Comparison of ENCODE assay signal across 8 cellular contexts in genomic region chr6:170612256-170612804, GRCh38. TPM values are rescaled to one million over a fixed set of nuclear protein-coding genes. Genes with fewer than 3 reads are reported as not detected.
DNase-seq lines count a peak whose midpoint lies in the region; ATAC-seq and TF ChIP-seq lines count a peak whose summit lies in the region.
"Not testable (repeated sequence)": the region's sequence is repeated elsewhere in the genome, so short reads cannot be mapped to it uniquely, and the experiment has no call there.

No MANE protein-coding gene starts in this region.

- H3K27me3 Mint-ChIP-seq in CD4-positive, alpha-beta T cell = peaks cover 41% of the 10 kb centered on the region
- peaks cover 12% of the 10 kb centered on the region for H3K27me3 Mint-ChIP-seq in neural progenitor cell (ENCODE audit: insufficient read depth, low read depth)

- H3K79me2 ChIP-seq in PC-9 (ENCODE audit: low read depth); neural progenitor cell (ENCODE audit: low read depth): not testable (repeated sequence)

- POLR2A ChIA-PET in CD4-positive, alpha-beta T cell (lab: Charles Lee); PC-9 (lab: Charles Lee; ENCODE audit: unreplicated experiment): not testable (repeated sequence)

- H3F3A ChIP-seq in PC-9 (ENCODE audit: insufficient read depth, low read depth); neural progenitor cell (ENCODE audit: low read depth): not testable (repeated sequence)

- peak overlapping the region; percentile 15 for H3K4me3 Mint-ChIP-seq in CD4-positive, alpha-beta T cell
- H3K4me3 Mint-ChIP-seq in neural progenitor cell = peak overlapping the region; percentile 69

- ATAC-seq in CD4-positive, alpha-beta T cell (ENCODE audit: poor library complexity) = peak; percentile 96
- ATAC-seq in GM19351 (IDR thresholded peaks at IDR 0.05; ENCODE audit: unreplicated experiment) (peak; percentile 88), GM21825 (IDR thresholded peaks at IDR 0.05; ENCODE audit: unreplicated experiment) (peak; percentile 70), HG03045 (IDR thresholded peaks at IDR 0.05; ENCODE audit: unreplicated experiment) (peak; percentile 89), heart right ventricle (peak; percentile 62 to 94 (median 78))
- ATAC-seq in activated naive CD4-positive, alpha-beta T cell treated with anti-CD3 and anti-CD28 coated beads, Interleukin-2, amount 50 U/mL, for 72 hours = peak; percentile 93 to 95

- not testable (repeated sequence) for H3K27me3 ChIP-seq in CD4-positive, alpha-beta T cell (ENCODE audit: control insufficient read depth, insufficient read depth, low read length); PC-9 (ENCODE audit: insufficient read depth, low read depth)
- peaks cover 0 to 40% (median 33%) of the 10 kb centered on the region in 7 donors for H3K27me3 ChIP-seq in heart right ventricle
- peaks cover 28% of the 10 kb centered on the region for H3K27me3 ChIP-seq in neural progenitor cell

- not testable (repeated sequence) for H3K9me3 ChIP-seq in CD4-positive, alpha-beta T cell (ENCODE audit: control insufficient read depth, low read length); PC-9 (ENCODE audit: insufficient read depth, low read depth); heart right ventricle; neural progenitor cell (ENCODE audit: low read depth)

- 2% methylated on average over 9 to 34 of the region's 55 CpGs for WGBS in heart right ventricle, 2 donors

- not testable (repeated sequence) for TF ChIP-seq CTCF in CD4-positive, alpha-beta T cell (IDR thresholded peaks at IDR 0.05); PC-9 (conservative IDR thresholded peaks at IDR 0.05); heart right ventricle (IDR thresholded peaks at IDR 0.05); neural progenitor cell (IDR thresholded peaks at IDR 0.05)

- H3K4me2 ChIP-seq in PC-9 = not testable (repeated sequence)
- peak overlapping the region; percentile 57 for H3K4me2 ChIP-seq in neural progenitor cell

- not testable (repeated sequence) for DNase-seq in CD4-positive, alpha-beta T cell; PC-9; activated naive CD4-positive, alpha-beta T cell treated with anti-CD3 and anti-CD28 coated beads, Interleukin-2, amount 50 U/mL, for 72 hours (ENCODE audit: low spot score in 2 of 2); heart right ventricle; neural progenitor cell (ENCODE audit: low spot score)

- intact Hi-C loops in CD4-positive, alpha-beta T cell (cut with DNase I, micrococcal nuclease); PC-9 (cut with micrococcal nuclease; ENCODE audit: unreplicated experiment); heart right ventricle (cut with DNase I): not testable (repeated sequence)

- H3K27ac ChIP-seq in CD4-positive, alpha-beta T cell (ENCODE audit: low read depth, low read length); PC-9; heart right ventricle; neural progenitor cell: not testable (repeated sequence)

- not testable (repeated sequence) for H3K36me3 Mint-ChIP-seq in CD4-positive, alpha-beta T cell (ENCODE audit: low read depth); activated naive CD4-positive, alpha-beta T cell treated with anti-CD3 and anti-CD28 coated beads, Interleukin-2, amount 50 U/mL, for 72 hours; neural progenitor cell

- not testable (repeated sequence) for H3K9me3 Mint-ChIP-seq in CD4-positive, alpha-beta T cell; activated naive CD4-positive, alpha-beta T cell treated with anti-CD3 and anti-CD28 coated beads, Interleukin-2, amount 50 U/mL, for 72 hours; neural progenitor cell

- not testable (repeated sequence) for H3K9ac ChIP-seq in neural progenitor cell

- H3K9me2 ChIP-seq in PC-9 (ENCODE audit: insufficient read depth) = not testable (repeated sequence)

- H3K36me3 ChIP-seq in PC-9 (ENCODE audit: low read depth); heart right ventricle; neural progenitor cell: not testable (repeated sequence)

- not testable (repeated sequence) for H3K27ac Mint-ChIP-seq in CD4-positive, alpha-beta T cell; activated naive CD4-positive, alpha-beta T cell treated with anti-CD3 and anti-CD28 coated beads, Interleukin-2, amount 50 U/mL, for 72 hours; neural progenitor cell

- not testable (repeated sequence) for H3K4me1 Mint-ChIP-seq in CD4-positive, alpha-beta T cell (ENCODE audit: low read depth); neural progenitor cell

- not testable (repeated sequence) for H3K4me3 ChIP-seq in PC-9, heart right ventricle, neural progenitor cell

- TSS peak; percentile 100 for BruUV-seq in PC-9 (replicated peaks; lab: Mats Ljungman, UMichigan)

- CTCF ChIA-PET in CD4-positive, alpha-beta T cell (lab: Charles Lee); PC-9 (lab: Charles Lee): not testable (repeated sequence)

- H3K4me1 ChIP-seq in PC-9 (replicated peaks; ENCODE audit: insufficient read depth); heart right ventricle; neural progenitor cell: not testable (repeated sequence)

- H4K20me1 ChIP-seq in PC-9 (ENCODE audit: insufficient read depth); neural progenitor cell (ENCODE audit: low read depth): not testable (repeated sequence)

- H2AFZ ChIP-seq in PC-9; neural progenitor cell (replicated peaks): not testable (repeated sequence)

RNA-seq across cellular contexts. Expression of gene PDCD2, which starts 27.9 kb away (rescaled TPM):
- 10 to 100 TPM; 56.9 to 57.1 TPM for total RNA-seq in CD4-positive, alpha-beta T cell
- total RNA-seq in PC-9 (2021) (43.1 and 51.7 TPM in 2 replicates), heart right ventricle (10 to 100 TPM; 23.6 to 39.4 (median 34.0) TPM), neural progenitor cell (ENCODE audit: low replicate concordance) (95.9 and 96.4 TPM in 2 replicates)
- 100 to 1,000 TPM in 1 of 2 donors, 10 to 100 TPM in 1; 65.1 to 117 TPM for total RNA-seq in activated naive CD4-positive, alpha-beta T cell treated with anti-CD3 and anti-CD28 coated beads, Interleukin-2, amount 50 U/mL, for 72 hours
- polyA plus RNA-seq in heart right ventricle = 10 to 100 TPM; 20.0 to 45.5 TPM

RNA-seq across cellular contexts. Expression of gene TBP, which starts 58.2 kb away (rescaled TPM):
- 10 to 100 TPM; 12.6 to 14.1 TPM for total RNA-seq in CD4-positive, alpha-beta T cell
- 10.6 and 11.2 TPM in 2 replicates for total RNA-seq in PC-9 (2021)
- total RNA-seq in activated naive CD4-positive, alpha-beta T cell treated with anti-CD3 and anti-CD28 coated beads, Interleukin-2, amount 50 U/mL, for 72 hours = 10 to 100 TPM; 24.2 to 26.2 TPM
- 10 to 100 TPM in 1 of 10 donors, 1 to 10 TPM in 9; 6.4 to 10.3 (median 7.6) TPM for total RNA-seq in heart right ventricle
- polyA plus RNA-seq in heart right ventricle = 1 to 10 TPM; 6.3 to 9.1 TPM
- 23.0 and 27.1 TPM in 2 replicates for total RNA-seq in neural progenitor cell (ENCODE audit: low replicate concordance)

RNA-seq across cellular contexts. Expression of gene PSMB1, which starts 59.2 kb away (rescaled TPM):
- 100 to 1,000 TPM in 1 of 2 experiments, 10 to 100 TPM in 1; 98.8 to 108 TPM for total RNA-seq in CD4-positive, alpha-beta T cell
- 140 and 169 TPM in 2 replicates for total RNA-seq in PC-9 (2021)
- 100 to 1,000 TPM; 206 to 223 TPM for total RNA-seq in activated naive CD4-positive, alpha-beta T cell treated with anti-CD3 and anti-CD28 coated beads, Interleukin-2, amount 50 U/mL, for 72 hours
- 100 to 1,000 TPM; 117 to 173 (median 137) TPM for total RNA-seq in heart right ventricle
- polyA plus RNA-seq in heart right ventricle = 100 to 1,000 TPM; 226 to 309 TPM
- total RNA-seq in neural progenitor cell (ENCODE audit: low replicate concordance) = 300 and 420 TPM in 2 replicates
